2 cellular contexts compared by ENCODE assay signal in genomic region chr2:86338778-86339295, GRCh38.
TF ChIP-seq lines count a peak whose summit lies in the region.

No MANE protein-coding gene starts in this region.

TF ChIP-seq in A549, 52 proteins besides CTCF, POLR2A, EP300 and RAD21:
- TF ChIP-seq MAX (IDR thresholded peaks at IDR 0.05) = no peak
- TF ChIP-seq SMC3 (IDR thresholded peaks at IDR 0.05) = no peak
- TF ChIP-seq CBX8 (IDR thresholded peaks at IDR 0.05) = no peak
- no peak for TF ChIP-seq TP53 (CRISPR knock-in tag; IDR thresholded peaks at IDR 0.05)
- no peak for TF ChIP-seq USF2 (IDR thresholded peaks at IDR 0.05)
- no peak for TF ChIP-seq HMGXB4 (CRISPR knock-in tag; IDR thresholded peaks at IDR 0.05; ENCODE audit: borderline replicate concordance)
- TF ChIP-seq MYC (IDR thresholded peaks at IDR 0.05; ENCODE audit: borderline replicate concordance, low read length) = no peak
- TF ChIP-seq HES2 (IDR thresholded peaks at IDR 0.05) = no peak
- TF ChIP-seq E2F6 (IDR thresholded peaks at IDR 0.05; ENCODE audit: borderline replicate concordance, low read depth) = no peak
- no peak for TF ChIP-seq RFX5 (IDR thresholded peaks at IDR 0.05)
- TF ChIP-seq ATOH8 (CRISPR knock-in tag; IDR thresholded peaks at IDR 0.05; ENCODE audit: low read depth) = no peak
- TF ChIP-seq NFE2L2 (conservative IDR thresholded peaks at IDR 0.05; ENCODE audit: low read length) = no peak
- TF ChIP-seq FOSB (CRISPR knock-in tag; IDR thresholded peaks at IDR 0.05) = no peak
- TF ChIP-seq RARB (CRISPR knock-in tag; IDR thresholded peaks at IDR 0.05) = no peak
- no peak for TF ChIP-seq PBX3 (IDR thresholded peaks at IDR 0.05)
- no peak for TF ChIP-seq KDM1A (IDR thresholded peaks at IDR 0.05; ENCODE audit: low read depth)
- TF ChIP-seq NPAS2 (CRISPR knock-in tag; IDR thresholded peaks at IDR 0.05; ENCODE audit: borderline replicate concordance) = no peak
- TF ChIP-seq ELK1 (IDR thresholded peaks at IDR 0.05; ENCODE audit: low read depth, low read length) = no peak
- no peak for TF ChIP-seq ZC3H11A (IDR thresholded peaks at IDR 0.05)
- no peak for TF ChIP-seq ZNF302 (CRISPR knock-in tag; IDR thresholded peaks at IDR 0.05)

TF ChIP-seq in H1, 55 proteins besides CTCF, POLR2A, EP300 and RAD21:
- TF ChIP-seq SP2 (IDR thresholded peaks at IDR 0.05; ENCODE audit: low read length) (no peak), YY1 (IDR thresholded peaks at IDR 0.05; ENCODE audit: low read depth, low read length) (no peak), KDM1A (IDR thresholded peaks at IDR 0.05; ENCODE audit: borderline replicate concordance, low read length) (no peak), TEAD4 (IDR thresholded peaks at IDR 0.05; ENCODE audit: low read depth, low read length) (no peak), JUN (IDR thresholded peaks at IDR 0.05; ENCODE audit: low read depth, low read length) (no peak), KDM5A (IDR thresholded peaks at IDR 0.05; ENCODE audit: low read length) (no peak), MAX (IDR thresholded peaks at IDR 0.05) (no peak), SAP30 (IDR thresholded peaks at IDR 0.05; ENCODE audit: insufficient read depth, insufficient replicate concordance, low read length) (no peak), SP1 (IDR thresholded peaks at IDR 0.05; ENCODE audit: low read depth, low read length) (no peak), CBX8 (IDR thresholded peaks at IDR 0.05; ENCODE audit: borderline replicate concordance, low read depth, low read length) (no peak), TBP (IDR thresholded peaks at IDR 0.05; ENCODE audit: low read depth, low read length) (no peak), POU5F1 (IDR thresholded peaks at IDR 0.05; ENCODE audit: low read depth, low read length) (no peak), NANOG (IDR thresholded peaks at IDR 0.05; ENCODE audit: insufficient read depth, low read depth, low read length, poor library complexity, severe bottlenecking) (no peak), SIN3A (conservative IDR thresholded peaks at IDR 0.05 in 1 of 2, IDR thresholded peaks at IDR 0.05 in 1 of 2; ENCODE audit: low read depth in 1 of 2, low read length in 2 of 2) (no peak), SRF (IDR thresholded peaks at IDR 0.05; ENCODE audit: low read depth, low read length) (no peak)
TF ChIP-seq in H1: peak in this region for 0.
